In the genomic region with DNA sequence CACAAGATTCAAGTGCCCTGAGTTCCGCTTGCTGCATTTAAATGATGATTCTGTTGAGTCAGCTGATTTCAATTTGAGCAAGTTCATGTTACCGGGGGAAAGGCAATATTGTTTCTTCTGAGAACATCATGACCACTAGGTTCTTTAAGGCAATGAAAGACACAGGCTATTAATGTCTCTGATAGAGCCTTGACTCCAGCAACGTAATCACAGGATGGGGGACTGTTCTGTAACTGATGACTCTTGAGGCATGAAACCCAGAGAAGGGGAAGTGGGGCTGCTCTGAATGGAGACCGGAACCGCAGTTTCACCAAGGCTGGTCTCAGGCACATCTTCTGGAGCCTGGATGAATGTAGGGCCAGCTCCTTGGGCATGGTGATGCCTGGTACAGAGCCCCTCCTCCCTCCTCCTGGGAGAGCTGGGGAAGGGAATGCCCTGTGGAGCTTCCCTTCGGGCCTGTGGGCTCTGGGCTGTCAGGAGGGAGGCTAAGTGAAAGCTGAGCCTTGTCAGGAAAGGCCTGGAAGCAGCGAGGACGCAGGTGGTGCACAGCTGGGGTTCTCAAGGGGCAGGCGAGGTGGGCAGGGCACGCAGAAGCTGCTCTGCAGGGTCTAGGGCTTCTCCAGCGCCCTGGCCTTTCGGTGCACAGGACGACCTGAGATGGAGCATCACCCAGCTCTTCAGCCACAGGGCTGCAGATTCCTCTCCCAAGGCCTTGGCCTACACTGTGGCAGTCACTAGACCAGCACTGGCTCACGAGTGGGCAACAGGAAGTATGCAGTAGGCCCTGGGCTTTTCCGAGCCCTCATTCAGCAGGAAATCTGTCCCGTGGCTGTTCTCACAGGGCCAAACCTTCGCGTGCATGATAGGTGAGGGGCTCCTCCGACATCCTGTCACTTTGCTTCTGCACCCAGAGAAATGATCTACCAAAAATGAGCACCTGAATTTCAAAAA, we compare ENCODE assay signal across 14 cellular contexts. TPM values are rescaled to one million over a fixed set of nuclear protein-coding genes. Genes with fewer than 3 reads are reported as not detected.
DNase-seq lines count a peak whose midpoint lies in the region; ATAC-seq and TF ChIP-seq lines count a peak whose summit lies in the region.
"Had no signal": no experiment of that assay in that cellular context is flagged by ENCODE, and none has a peak within 500 bp of the region (broad histone marks: within the 10 kb centered on the region; RNA-seq: fewer than 3 reads in every experiment).

No MANE protein-coding gene starts in this region.

- H3K36me3 Mint-ChIP-seq in Caco-2 (ENCODE audit: insufficient read depth, unreplicated experiment): no peaks in the 10 kb centered on the region

- H3K9me3 Mint-ChIP-seq in Caco-2 (ENCODE audit: unreplicated experiment): no peaks in the 10 kb centered on the region
- H3K9me3 Mint-ChIP-seq: activated naive CD4-positive, alpha-beta T cell treated with anti-CD3 and anti-CD28 coated beads for 36 hours; H9 had no signal

- no peaks in the 10 kb centered on the region for H3K4me1 ChIP-seq in Caco-2
- H3K4me1 ChIP-seq: pancreas had no signal

- H3K4me3 Mint-ChIP-seq in Caco-2 (ENCODE audit: unreplicated experiment): no peak overlapping the region
- H3K4me3 Mint-ChIP-seq: activated naive CD4-positive, alpha-beta T cell treated with anti-CD3 and anti-CD28 coated beads for 36 hours; H9 had no signal

- peak; percentile 83 for ATAC-seq in GM19455 (IDR thresholded peaks at IDR 0.05; ENCODE audit: unreplicated experiment)
- peak; percentile 83 for ATAC-seq in HG03064 (IDR thresholded peaks at IDR 0.05; ENCODE audit: low read depth, unreplicated experiment)

- intact Hi-C loops in Caco-2 (cut with micrococcal nuclease; ENCODE audit: unreplicated experiment): no loop called here

- H3K9me3 ChIP-seq in Caco-2: no peaks in the 10 kb centered on the region
- H3K9me3 ChIP-seq: pancreas had no signal

- no peak overlapping the region for H3K27ac Mint-ChIP-seq in Caco-2 (ENCODE audit: unreplicated experiment)
- H3K27ac Mint-ChIP-seq: activated naive CD4-positive, alpha-beta T cell treated with anti-CD3 and anti-CD28 coated beads for 36 hours; H9 had no signal

- TF ChIP-seq CTCF in GM10248 (IDR thresholded peaks at IDR 0.05; ENCODE audit: control extremely low read depth, extremely low read depth, low read depth, missing control alignments) (no peak), Caco-2 (IDR thresholded peaks at IDR 0.05; ENCODE audit: insufficient read depth in 1 of 2, low read depth in 1 of 2, low read length in 1 of 2, severe bottlenecking in 1 of 2, unreplicated experiment in 1 of 2) (no peak)

- peak; percentile 77 for DNase-seq in GM10248 (ENCODE audit: extremely low spot score)
- DNase-seq in SIG-M5 (lab: John Stamatoyannopoulos, UW): peak; percentile 53
- no peak for DNase-seq in NCI-H187 (lab: John Stamatoyannopoulos, UW)
- DNase-seq in activated T-cell treated with anti-CD3 and anti-CD28 coated beads for 4 hours: no peak
- no peak for DNase-seq in Caco-2
- no peak for DNase-seq in middle frontal gyrus (ENCODE audit: extremely low spot score, low spot score)
- DNase-seq: activated naive CD4-positive, alpha-beta T cell treated with anti-CD3 and anti-CD28 coated beads for 36 hours; effector CD8-positive, alpha-beta T cell; H9; NCI-H2171; pancreas; T-helper 9 cell had no signal

- no peaks in the 10 kb centered on the region for H3K36me3 ChIP-seq in Caco-2 (ENCODE audit: control insufficient read depth, insufficient read depth, low read length)
- H3K36me3 ChIP-seq: pancreas had no signal

- no TSS peak for BruUV-seq in Caco-2 (replicated peaks; lab: Mats Ljungman, UMichigan)

- no peaks in the 10 kb centered on the region for H3K27me3 Mint-ChIP-seq in Caco-2 (ENCODE audit: insufficient read depth, unreplicated experiment)

- CTCF ChIA-PET in GM10248 (lab: Yijun Ruan, JAX) (interaction anchor here (2.5 kb wide), 1 partner anchor 17 kb away, joined by 13 read pairs; no protein-coding TSS in a partner anchor), Caco-2 (lab: Charles Lee) (no interaction called here)

- H3K27me3 ChIP-seq in Caco-2 (replicated peaks; ENCODE audit: control insufficient read depth, insufficient read depth, low read length): no peaks in the 10 kb centered on the region
- H3K27me3 ChIP-seq: pancreas had no signal

- H3K4me1 Mint-ChIP-seq in Caco-2 (ENCODE audit: low read depth, unreplicated experiment): no peaks in the 10 kb centered on the region

- H3K4me3 ChIP-seq in Caco-2 (ENCODE audit: low read depth, low read length): no peak overlapping the region
- H3K4me3 ChIP-seq: pancreas had no signal

- POLR2A ChIA-PET in GM10248 (lab: Yijun Ruan, JAX) (no interaction called here), Caco-2 (lab: Charles Lee) (no interaction called here)

RNA-seq across cellular contexts. Expression of gene PRLH, which starts 36.6 kb away (rescaled TPM):
- not detected in 2 replicates for total RNA-seq in Caco-2 (2022)
- total RNA-seq: activated naive CD4-positive, alpha-beta T cell treated with anti-CD3 and anti-CD28 coated beads for 36 hours; H9; pancreas had no signal

RNA-seq across cellular contexts. Expression of gene MLPH, which starts 42.7 kb away (rescaled TPM):
- not detected in 2 replicates for total RNA-seq in Caco-2 (2022)
- total RNA-seq: activated naive CD4-positive, alpha-beta T cell treated with anti-CD3 and anti-CD28 coated beads for 36 hours had no signal

Comparison
In these comparisons a context has a peak if more than half of its experiments do, and no peak if none do; other contexts are left out.
1. DNase-seq: peak in GM10248 (single experiment) and SIG-M5 (single experiment); none in NCI-H187 (0 of 2), activated T-cell treated with anti-CD3 and anti-CD28 coated beads for 4 hours (single experiment), Caco-2 (0 of 2) and middle frontal gyrus (single experiment).